Comparison of ENCODE assay signal across 1 cellular context in the genomic region with DNA sequence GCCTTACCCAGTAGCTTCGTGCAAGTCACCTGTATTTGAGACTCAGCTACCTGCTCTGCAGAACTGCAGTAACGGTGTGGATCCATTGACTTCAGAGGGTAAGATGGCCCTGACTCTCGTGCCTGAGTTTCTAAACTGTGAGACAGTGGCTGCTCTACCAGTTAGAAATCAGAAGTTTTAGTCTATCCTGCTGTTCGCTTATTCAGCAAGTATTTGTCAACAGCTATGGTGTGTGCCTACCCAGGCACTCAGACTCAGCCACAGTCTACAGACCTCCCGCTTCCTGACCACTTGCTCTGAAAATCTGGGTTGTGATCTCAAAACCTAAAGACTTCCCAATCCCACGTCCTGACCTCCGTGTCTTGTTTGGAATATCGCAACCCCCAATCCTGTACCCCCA.
A peak's percentile ranks its signal among the peaks of the same experiment; 100 is the strongest.
TF ChIP-seq lines count a peak whose summit lies in the region.

No MANE protein-coding gene starts in this region.

TF ChIP-seq in A549, 52 proteins besides CTCF, POLR2A, EP300 and RAD21:
- TF ChIP-seq EHMT2 (IDR thresholded peaks at IDR 0.05; ENCODE audit: low read depth) = no peak
- no peak for TF ChIP-seq HEYL (CRISPR knock-in tag; IDR thresholded peaks at IDR 0.05)
- TF ChIP-seq MAFK (IDR thresholded peaks at IDR 0.05; ENCODE audit: partially characterized antibody) = peak; percentile 70
